ENCODE assay signal across 13 cellular contexts in genomic region chr16:69410285-69410990, GRCh38. TPM values are rescaled to one million over a fixed set of nuclear protein-coding genes. Genes with fewer than 3 reads are reported as not detected.
A peak's percentile ranks its signal among the peaks of the same experiment; 100 is the strongest.
DNase-seq lines count a peak whose midpoint lies in the region; ATAC-seq, FAIRE-seq and TF ChIP-seq lines count a peak whose summit lies in the region.
"Had no signal": no experiment of that assay in that cellular context is flagged by ENCODE, and none has a peak within 500 bp of the region (broad histone marks: within the 10 kb centered on the region; RNA-seq: fewer than 3 reads in every experiment).

No MANE protein-coding gene starts in this region.

- WGBS in HepG2 (ENCODE audit: low lambda C conversion rate), result 88% methylated on average over 6 of the region's 6 CpGs

- peak overlapping the region; percentile 28 for H3K4me3 Mint-ChIP-seq in HFFc6

- no peaks in the 10 kb centered on the region for H3K79me2 ChIP-seq in HepG2 (ENCODE audit: insufficient read depth, low read length)

- POLR2A ChIA-PET in HepG2 (lab: Yijun Ruan, JAX), result no interaction called here

- H3K36me3 ChIP-seq in HepG2 (replicated peaks in 1 of 2; ENCODE audit: control insufficient read depth in 1 of 2, insufficient read depth in 2 of 2, low read length in 2 of 2), result no peaks in the 10 kb centered on the region
- H3K36me3 ChIP-seq: pancreas had no signal

- TF ChIP-seq EP300 in HepG2 (IDR thresholded peaks at IDR 0.05; ENCODE audit: low read depth in 2 of 2, low read length in 2 of 2) (no peak), HepG2 (CRISPR knock-in tag; IDR thresholded peaks at IDR 0.05; ENCODE audit: borderline replicate concordance) (no peak)

- intact Hi-C loops in HepG2 (cut with micrococcal nuclease; ENCODE audit: unreplicated experiment), result no loop called here

- H3K27ac ChIP-seq in HepG2 (ENCODE audit: extremely low read length, insufficient read depth, low read length), result peak overlapping the region; percentile 2
- H3K27ac ChIP-seq: pancreas had no signal

- DNase-seq in A172 (ENCODE audit: low spot score) (peak; percentile 94), HFFc6 (peak; percentile 75), brain pericyte (ENCODE audit: low read depth, low spot score) (peak; percentile 15), HepG2 (ENCODE audit: low spot score) (no peak), NCI-H1930 (lab: John Stamatoyannopoulos, UW) (no peak), GDM1 (lab: John Stamatoyannopoulos, UW) (no peak)
- DNase-seq: activated T-cell treated with anti-CD3 and anti-CD28 coated beads for 4 hours; CD4-positive, CD25-positive, alpha-beta regulatory T cell; pancreas; SW 1271 had no signal

- H3K9me3 Mint-ChIP-seq in HFFc6, result no peaks in the 10 kb centered on the region
- H3K9me3 Mint-ChIP-seq: CD4-positive, CD25-positive, alpha-beta regulatory T cell had no signal

- no peak for TF ChIP-seq RAD21 in HepG2 (CRISPR knock-in tag; IDR thresholded peaks at IDR 0.05)

- no peak overlapping the region for H3K4me2 ChIP-seq in HepG2 (ENCODE audit: low read depth, low read length)

- in situ Hi-C loops in HepG2 (cut with HindIII; ENCODE audit: extremely low pct_ligation_motif_present, low pct_unique_long_range_greater_than_20kb), result no loop called here

- no peak overlapping the region for H3K9ac ChIP-seq in HepG2 (ENCODE audit: insufficient read depth, low read depth, low read length)

- no peak overlapping the region for H2AFZ ChIP-seq in HepG2 (ENCODE audit: low read length)

- ATAC-seq in HepG2 (no peak), GM19023 (IDR thresholded peaks at IDR 0.05; ENCODE audit: unreplicated experiment) (no peak), GM21786 (IDR thresholded peaks at IDR 0.05; ENCODE audit: unreplicated experiment) (no peak)
- ATAC-seq: GM12878, pancreas had no signal

- 0 out of 2 replicates have a peak, but pooled peaks cover 2% of the 10 kb centered on the region for H3K27me3 Mint-ChIP-seq in HFFc6 (ENCODE audit: insufficient read depth)
- H3K27me3 Mint-ChIP-seq: CD4-positive, CD25-positive, alpha-beta regulatory T cell had no signal

- no peak for TF ChIP-seq POLR2A in HepG2 (IDR thresholded peaks at IDR 0.05; ENCODE audit: insufficient read depth in 1 of 2, low read depth in 2 of 2, low read length in 2 of 2)

- H3K27me3 ChIP-seq in HepG2 (ENCODE audit: control insufficient read depth in 1 of 2, insufficient read depth in 2 of 2, low read length in 2 of 2), result no peaks in the 10 kb centered on the region
- H3K27me3 ChIP-seq: pancreas had no signal

- TF ChIP-seq CTCF in HFFc6 (IDR thresholded peaks at IDR 0.05), result no peak
- TF ChIP-seq CTCF in HepG2 (CRISPR knock-in tag; IDR thresholded peaks at IDR 0.05), result no peak

- no peak for FAIRE-seq in HepG2 (lab: Jason Lieb, UNC)
- FAIRE-seq: GM12878, pancreas had no signal

- no peaks in the 10 kb centered on the region for H4K20me1 ChIP-seq in HepG2 (ENCODE audit: insufficient read depth, low read length)

- CTCF ChIA-PET in HepG2 (lab: Yijun Ruan, JAX; ENCODE audit: low intra/inter-chr PET ratio, low total read pairs), result no interaction called here

- H3K36me3 Mint-ChIP-seq in HFFc6 (ENCODE audit: low read depth), result peaks cover 5% of the 10 kb centered on the region
- H3K36me3 Mint-ChIP-seq: CD4-positive, CD25-positive, alpha-beta regulatory T cell had no signal

- H3K27ac Mint-ChIP-seq in HFFc6, result peak overlapping the region; percentile 58

- BruUV-seq in HepG2 (replicated peaks; lab: Mats Ljungman, UMichigan), result no TSS peak

- H3K4me1 Mint-ChIP-seq in HFFc6 (ENCODE audit: low read depth), result peaks cover 22% of the 10 kb centered on the region

- H3K4me3 ChIP-seq in HepG2 (replicated peaks in 1 of 3; ENCODE audit: insufficient read depth in 1 of 3, low read depth in 2 of 3, low read length in 3 of 3), result no peak overlapping the region
- H3K4me3 ChIP-seq: GM12878, pancreas had no signal

- H3K4me1 ChIP-seq in HepG2 (ENCODE audit: insufficient read depth, low read length), result peaks cover 73% of the 10 kb centered on the region
- H3K4me1 ChIP-seq: pancreas had no signal

- no peaks in the 10 kb centered on the region for H3K9me3 ChIP-seq in HepG2 (ENCODE audit: low read length)
- H3K9me3 ChIP-seq: pancreas had no signal

RNA-seq across cellular contexts. Expression of gene CYB5B, which starts 14.0 kb away (rescaled TPM):
- 213 and 231 TPM in 2 replicates for total RNA-seq in A172 (2014; rRNA removed; shearing (Covaris generic))
- 100 to 1,000 TPM; 135 to 151 (median 140) TPM for total RNA-seq in HFFc6 (2021; fragmentation: NEBNext Ultra II Directional; extraction: Animal tissue kit (Norgen Biotek cat#: 25700))
- 432 and 638 TPM in 2 replicates for total RNA-seq in HepG2 (2016; rRNA removed; fragmentation: Illumina TruSeq; extraction: Trizol)
- 65.6 and 75.3 TPM in 2 replicates for total RNA-seq in HepG2 (2016; cell fraction: cytosol; rRNA removed; fragmentation: Illumina TruSeq; extraction: Trizol; ENCODE audit: low read depth)
- total RNA-seq in HepG2 (2016; cell fraction: insoluble cytoplasmic fraction; rRNA removed; fragmentation: Illumina TruSeq; extraction: Trizol), result 436 and 657 TPM in 2 replicates
- 216 TPM in 2 replicates for total RNA-seq in HepG2 (2016; cell fraction: membrane; rRNA removed; fragmentation: Illumina TruSeq; extraction: Trizol)
- total RNA-seq in HepG2 (2016; cell fraction: nucleus; rRNA removed; fragmentation: Illumina TruSeq; extraction: Trizol), result 130 and 153 TPM in 2 replicates
- 207 and 234 TPM in 2 replicates for polyA plus RNA-seq in HepG2 (2011; rRNA removed)
- 139 and 166 TPM in 2 replicates for polyA plus RNA-seq in HepG2 (2011; cell fraction: cytosol; rRNA removed)
- 47.1 and 59.8 TPM in 2 replicates for polyA plus RNA-seq in HepG2 (2011; cell fraction: nucleus; rRNA removed)
- 126 and 167 TPM in 2 replicates for polyA plus RNA-seq in HepG2 (2012)
- polyA plus RNA-seq in HepG2 (2016; cell fraction: cytosol; fragmentation: Illumina TruSeq; extraction: Trizol; ENCODE audit: low read depth), result 67.1 and 71.7 TPM in 2 replicates
- polyA plus RNA-seq in HepG2 (2016; cell fraction: insoluble cytoplasmic fraction; fragmentation: Illumina TruSeq; extraction: Trizol; ENCODE audit: low read depth), result 674 and 738 TPM in 2 replicates
- 166 and 175 TPM in 2 replicates for polyA plus RNA-seq in HepG2 (2016; cell fraction: membrane; fragmentation: Illumina TruSeq; extraction: Trizol; ENCODE audit: low read depth)
- polyA plus RNA-seq in HepG2 (2016; cell fraction: nucleus; fragmentation: Illumina TruSeq; extraction: Trizol; ENCODE audit: insufficient read depth, low read depth), result 241 and 258 TPM in 2 replicates
- polyA minus RNA-seq in HepG2 (2011; rRNA and poly(A)+ RNA removed; ENCODE audit: low replicate concordance), result 211 and 254 TPM in 2 replicates
- 91.9 and 119 TPM in 2 replicates for polyA minus RNA-seq in HepG2 (2011; cell fraction: cytosol; rRNA and poly(A)+ RNA removed)
- polyA minus RNA-seq in HepG2 (2011; cell fraction: nucleus; rRNA and poly(A)+ RNA removed), result 108 and 125 TPM in 2 replicates

RNA-seq across cellular contexts. Expression of gene TERF2, which starts 24.6 kb away (rescaled TPM):
- total RNA-seq in A172 (2014; rRNA removed; shearing (Covaris generic)), result 11.7 and 17.5 TPM in 2 replicates
- 10 to 100 TPM; 28.3 to 38.0 (median 30.1) TPM for total RNA-seq in HFFc6 (2021; fragmentation: NEBNext Ultra II Directional; extraction: Animal tissue kit (Norgen Biotek cat#: 25700))
- 9.7 and 18.2 TPM in 2 replicates for total RNA-seq in HepG2 (2016; rRNA removed; fragmentation: Illumina TruSeq; extraction: Trizol)
- total RNA-seq in HepG2 (2016; cell fraction: cytosol; rRNA removed; fragmentation: Illumina TruSeq; extraction: Trizol; ENCODE audit: low read depth), result 17.4 and 18.9 TPM in 2 replicates
- total RNA-seq in HepG2 (2016; cell fraction: insoluble cytoplasmic fraction; rRNA removed; fragmentation: Illumina TruSeq; extraction: Trizol), result 12.3 and 15.9 TPM in 2 replicates
- 10.9 and 11.1 TPM in 2 replicates for total RNA-seq in HepG2 (2016; cell fraction: membrane; rRNA removed; fragmentation: Illumina TruSeq; extraction: Trizol)
- 10.9 and 11.7 TPM in 2 replicates for total RNA-seq in HepG2 (2016; cell fraction: nucleus; rRNA removed; fragmentation: Illumina TruSeq; extraction: Trizol)
- polyA plus RNA-seq in HepG2 (2011; rRNA removed), result 16.6 and 20.2 TPM in 2 replicates
- polyA plus RNA-seq in HepG2 (2011; cell fraction: cytosol; rRNA removed), result 9.0 and 11.1 TPM in 2 replicates
- 10.9 and 12.7 TPM in 2 replicates for polyA plus RNA-seq in HepG2 (2011; cell fraction: nucleus; rRNA removed)
- polyA plus RNA-seq in HepG2 (2012), result 21.6 and 23.0 TPM in 2 replicates
- 6.2 and 7.8 TPM in 2 replicates for polyA plus RNA-seq in HepG2 (2016; cell fraction: cytosol; fragmentation: Illumina TruSeq; extraction: Trizol; ENCODE audit: low read depth)
- 38.1 and 39.2 TPM in 2 replicates for polyA plus RNA-seq in HepG2 (2016; cell fraction: insoluble cytoplasmic fraction; fragmentation: Illumina TruSeq; extraction: Trizol; ENCODE audit: low read depth)
- polyA plus RNA-seq in HepG2 (2016; cell fraction: membrane; fragmentation: Illumina TruSeq; extraction: Trizol; ENCODE audit: low read depth), result 11.5 and 14.4 TPM in 2 replicates
- 37.2 and 38.8 TPM in 2 replicates for polyA plus RNA-seq in HepG2 (2016; cell fraction: nucleus; fragmentation: Illumina TruSeq; extraction: Trizol; ENCODE audit: insufficient read depth, low read depth)
- polyA minus RNA-seq in HepG2 (2011; rRNA and poly(A)+ RNA removed; ENCODE audit: low replicate concordance), result 24.0 and 33.0 TPM in 2 replicates
- 25.9 and 27.6 TPM in 2 replicates for polyA minus RNA-seq in HepG2 (2011; cell fraction: cytosol; rRNA and poly(A)+ RNA removed)
- 28.1 and 31.1 TPM in 2 replicates for polyA minus RNA-seq in HepG2 (2011; cell fraction: nucleus; rRNA and poly(A)+ RNA removed)

RNA-seq across cellular contexts. Expression of gene TMED6, which starts 58.9 kb away (rescaled TPM):
- not detected in 2 replicates for total RNA-seq in A172 (2014; rRNA removed; shearing (Covaris generic))
- total RNA-seq in HFFc6 (2021; fragmentation: NEBNext Ultra II Directional; extraction: Animal tissue kit (Norgen Biotek cat#: 25700)), result under 1 TPM in 4 of 6 experiments, not detected in 2; 0.21 to 0.40 (median 0.26) TPM
- 6.4 and 14.4 TPM in 2 replicates for total RNA-seq in HepG2 (2016; rRNA removed; fragmentation: Illumina TruSeq; extraction: Trizol)
- 2.9 and 4.8 TPM in 2 replicates for total RNA-seq in HepG2 (2016; cell fraction: cytosol; rRNA removed; fragmentation: Illumina TruSeq; extraction: Trizol; ENCODE audit: low read depth)
- 9.7 and 13.1 TPM in 2 replicates for total RNA-seq in HepG2 (2016; cell fraction: insoluble cytoplasmic fraction; rRNA removed; fragmentation: Illumina TruSeq; extraction: Trizol)
- 4.0 and 4.4 TPM in 2 replicates for total RNA-seq in HepG2 (2016; cell fraction: membrane; rRNA removed; fragmentation: Illumina TruSeq; extraction: Trizol)
- 9.6 and 11.2 TPM in 2 replicates for total RNA-seq in HepG2 (2016; cell fraction: nucleus; rRNA removed; fragmentation: Illumina TruSeq; extraction: Trizol)
- polyA plus RNA-seq in HepG2 (2011; rRNA removed), result 9.8 and 10.5 TPM in 2 replicates
- polyA plus RNA-seq in HepG2 (2011; cell fraction: cytosol; rRNA removed), result 8.0 and 12.8 TPM in 2 replicates
- 3.0 and 4.5 TPM in 2 replicates for polyA plus RNA-seq in HepG2 (2011; cell fraction: nucleus; rRNA removed)
- 6.0 and 10.3 TPM in 2 replicates for polyA plus RNA-seq in HepG2 (2012)
- polyA plus RNA-seq in HepG2 (2016; cell fraction: cytosol; fragmentation: Illumina TruSeq; extraction: Trizol; ENCODE audit: low read depth), result 3.8 and 4.3 TPM in 2 replicates
- polyA plus RNA-seq in HepG2 (2016; cell fraction: insoluble cytoplasmic fraction; fragmentation: Illumina TruSeq; extraction: Trizol; ENCODE audit: low read depth), result 7.5 and 10.5 TPM in 2 replicates
- 3.5 and 4.2 TPM in 2 replicates for polyA plus RNA-seq in HepG2 (2016; cell fraction: membrane; fragmentation: Illumina TruSeq; extraction: Trizol; ENCODE audit: low read depth)
- 17.8 and 20.3 TPM in 2 replicates for polyA plus RNA-seq in HepG2 (2016; cell fraction: nucleus; fragmentation: Illumina TruSeq; extraction: Trizol; ENCODE audit: insufficient read depth, low read depth)
- polyA minus RNA-seq in HepG2 (2011; rRNA and poly(A)+ RNA removed; ENCODE audit: low replicate concordance), result 1.3 and 10.3 TPM in 2 replicates
- 1.6 and 2.7 TPM in 2 replicates for polyA minus RNA-seq in HepG2 (2011; cell fraction: cytosol; rRNA and poly(A)+ RNA removed)
- 6.2 and 6.7 TPM in 2 replicates for polyA minus RNA-seq in HepG2 (2011; cell fraction: nucleus; rRNA and poly(A)+ RNA removed)

Comparison
In these comparisons a context has a peak if more than half of its experiments do, and no peak if none do; other contexts are left out.
1. DNase-seq: peak in A172 (single experiment), HFFc6 (single experiment) and brain pericyte (single experiment); none in HepG2 (single experiment), NCI-H1930 (0 of 2) and GDM1 (single experiment).